In the genomic region with DNA sequence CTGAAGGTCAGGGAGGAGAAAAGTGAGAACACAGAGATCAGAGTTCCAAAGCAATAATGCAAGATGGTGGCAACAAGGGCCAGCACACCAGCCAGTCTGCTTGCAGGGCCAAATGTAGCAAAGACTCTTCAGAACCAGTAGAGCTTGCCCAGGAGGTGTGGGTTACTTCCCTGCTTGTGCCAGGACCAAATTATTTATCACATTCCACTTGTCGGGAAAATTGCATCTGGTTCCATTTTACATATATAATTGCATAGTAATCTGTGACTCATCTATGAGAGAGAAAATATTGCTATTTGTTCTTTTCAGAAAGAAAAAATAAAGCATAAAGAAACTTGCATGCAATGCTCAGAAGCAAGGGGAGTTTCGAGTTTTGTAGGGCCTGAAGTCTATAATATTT, we compare ENCODE assay signal across 1 cellular context.
TF ChIP-seq lines count a peak whose summit lies in the region.

No MANE protein-coding gene starts in this region.

TF ChIP-seq in IMR-90, 13 proteins besides CTCF, POLR2A, EP300 and RAD21:
- TF ChIP-seq SMC3 (IDR thresholded peaks at IDR 0.05; ENCODE audit: low read depth, low read length): no peak
